In the genomic region with DNA sequence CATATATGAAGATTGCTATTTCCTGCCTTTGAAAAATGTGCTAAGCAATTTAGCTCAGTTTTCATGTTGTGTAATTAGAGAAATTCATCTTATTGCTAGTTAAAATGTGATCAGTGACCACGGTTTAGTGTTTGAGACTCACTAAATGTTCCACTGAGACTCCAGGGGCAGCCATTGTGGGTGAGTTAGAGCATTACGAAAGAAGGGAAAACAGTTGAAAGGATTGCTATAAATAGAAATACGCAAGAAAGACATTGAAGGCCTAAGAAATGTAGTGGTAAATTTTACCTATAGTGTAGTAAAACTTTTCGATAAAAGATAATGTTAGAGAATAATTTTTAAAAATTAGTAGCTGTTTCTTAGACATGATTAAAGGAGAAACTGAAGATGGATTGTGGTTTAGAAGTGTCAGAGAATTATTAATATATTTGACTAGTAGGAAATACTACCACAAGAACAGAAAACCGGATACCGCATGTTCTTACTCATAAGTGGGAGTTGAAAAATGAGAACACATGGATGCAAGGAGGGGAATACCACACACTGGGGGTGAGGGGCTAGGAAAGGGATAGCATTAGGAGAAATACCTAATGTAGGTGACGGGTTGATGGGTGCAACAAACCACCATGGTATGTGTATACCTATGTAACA, we compare ENCODE assay signal across 1 cellular context.
TF ChIP-seq lines count a peak whose summit lies in the region.

No MANE protein-coding gene starts in this region.

TF ChIP-seq in GM12878, 131 proteins besides CTCF, POLR2A, EP300 and RAD21 (continued from another document):
- TF ChIP-seq, protein P1, sequence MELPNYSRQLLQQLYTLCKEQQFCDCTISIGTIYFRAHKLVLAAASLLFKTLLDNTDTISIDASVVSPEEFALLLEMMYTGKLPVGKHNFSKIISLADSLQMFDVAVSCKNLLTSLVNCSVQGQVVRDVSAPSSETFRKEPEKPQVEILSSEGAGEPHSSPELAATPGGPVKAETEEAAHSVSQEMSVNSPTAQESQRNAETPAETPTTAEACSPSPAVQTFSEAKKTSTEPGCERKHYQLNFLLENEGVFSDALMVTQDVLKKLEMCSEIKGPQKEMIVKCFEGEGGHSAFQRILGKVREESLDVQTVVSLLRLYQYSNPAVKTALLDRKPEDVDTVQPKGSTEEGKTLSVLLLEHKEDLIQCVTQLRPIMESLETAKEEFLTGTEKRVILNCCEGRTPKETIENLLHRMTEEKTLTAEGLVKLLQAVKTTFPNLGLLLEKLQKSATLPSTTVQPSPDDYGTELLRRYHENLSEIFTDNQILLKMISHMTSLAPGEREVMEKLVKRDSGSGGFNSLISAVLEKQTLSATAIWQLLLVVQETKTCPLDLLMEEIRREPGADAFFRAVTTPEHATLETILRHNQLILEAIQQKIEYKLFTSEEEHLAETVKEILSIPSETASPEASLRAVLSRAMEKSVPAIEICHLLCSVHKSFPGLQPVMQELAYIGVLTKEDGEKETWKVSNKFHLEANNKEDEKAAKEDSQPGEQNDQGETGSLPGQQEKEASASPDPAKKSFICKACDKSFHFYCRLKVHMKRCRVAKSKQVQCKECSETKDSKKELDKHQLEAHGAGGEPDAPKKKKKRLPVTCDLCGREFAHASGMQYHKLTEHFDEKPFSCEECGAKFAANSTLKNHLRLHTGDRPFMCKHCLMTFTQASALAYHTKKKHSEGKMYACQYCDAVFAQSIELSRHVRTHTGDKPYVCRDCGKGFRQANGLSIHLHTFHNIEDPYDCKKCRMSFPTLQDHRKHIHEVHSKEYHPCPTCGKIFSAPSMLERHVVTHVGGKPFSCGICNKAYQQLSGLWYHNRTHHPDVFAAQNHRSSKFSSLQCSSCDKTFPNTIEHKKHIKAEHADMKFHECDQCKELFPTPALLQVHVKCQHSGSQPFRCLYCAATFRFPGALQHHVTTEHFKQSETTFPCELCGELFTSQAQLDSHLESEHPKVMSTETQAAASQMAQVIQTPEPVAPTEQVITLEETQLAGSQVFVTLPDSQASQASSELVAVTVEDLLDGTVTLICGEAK (IDR thresholded peaks at IDR 0.05; ENCODE audit: borderline replicate concordance) = no peak
- TF ChIP-seq MTA2 (IDR thresholded peaks at IDR 0.05; ENCODE audit: low read depth) (0 out of 2 replicates have a peak, but pooled peaks have one; percentile 12), IKZF2 (IDR thresholded peaks at IDR 0.05) (peak; percentile 48 to 50; a peak in 2 of 4 replicates), YBX1 (IDR thresholded peaks at IDR 0.05) (no peak), IKZF1 (conservative IDR thresholded peaks at IDR 0.05) (peak; percentile 46; the same call in 1 of the 2 replicates)
